In the genomic region with DNA sequence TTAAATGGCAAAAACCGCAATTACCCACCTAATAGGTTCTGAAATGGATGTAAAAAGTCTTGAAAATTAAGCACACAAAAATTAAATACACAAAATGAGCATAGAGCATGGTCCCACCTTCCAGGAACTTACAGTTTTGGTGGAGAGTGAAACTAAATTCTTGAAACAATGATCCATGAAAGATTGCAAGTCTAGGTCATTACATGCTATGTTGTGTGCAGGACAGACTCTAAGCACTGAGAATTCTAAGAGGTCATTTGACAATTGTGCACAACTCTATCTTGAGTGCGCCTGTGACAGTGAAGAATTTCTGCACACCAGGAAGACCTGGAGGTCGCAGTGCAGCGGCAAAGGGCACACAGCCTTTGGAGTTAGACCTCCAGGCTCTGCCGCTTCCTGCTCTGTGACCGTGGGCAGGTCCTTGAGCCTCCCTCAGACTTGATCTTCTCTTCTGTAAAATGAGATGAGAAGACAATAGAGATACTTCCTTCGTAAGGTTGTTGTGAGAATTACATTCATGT, we compare ENCODE assay signal across 16 cellular contexts.
"Had no signal": no experiment of that assay in that cellular context is flagged by ENCODE, and none has a peak within 500 bp of the region (broad histone marks: within the 10 kb centered on the region; RNA-seq: fewer than 3 reads in every experiment).

No MANE protein-coding gene starts in this region.

- H3K4me3 Mint-ChIP-seq: activated B cell treated with CpG ODN at 0.5 μM for 24 hours; activated CD4-positive, alpha-beta T cell treated with anti-CD3 and anti-CD28 coated beads, Interleukin-2, amount 10 ng/mL, durations not matched to agents 7 days and 5 days; activated naive CD8-positive, alpha-beta T cell treated with anti-CD3 and anti-CD28 coated beads for 36 hours; activated T-helper 1 cell treated with anti-CD3 and anti-CD28 coated beads, Interleukin-12 subunit alpha, Interleukin-12 subunit beta, Interleukin-2, Interleukin-4 antibody, amounts not matched to agents 30 ng/mL and 10 ng/mL and 1 ng/mL, durations not matched to agents 14 hours and 24 hours and 36 hours; dendritic cell treated with granulocyte-macrophage colony-stimulating factor and Interleukin-4, amounts not matched to agents 40 ng/mL and 50 ng/mL, for 4 days; stimulated activated naive CD8-positive, alpha-beta T cell treated with anti-CD3 and anti-CD28 coated beads, Interleukin-15, Interleukin-2, amounts not matched to agents 100 ng/mL and 50 ng/mL, for 24 hours; T-helper 17 cell had no signal

- H3K36me3 ChIP-seq: brain microvascular endothelial cell, left lung, upper lobe of right lung had no signal

- H3K27me3 Mint-ChIP-seq: progenitor cell of endocrine pancreas had no signal

- H3K4me3 ChIP-seq: left lung, smooth muscle cell, testis, upper lobe of right lung had no signal

- H3K4me2 ChIP-seq: smooth muscle cell had no signal

- H3K4me1 ChIP-seq: left lung, testis had no signal

- H3K27ac ChIP-seq: brain microvascular endothelial cell, left lung, testis, upper lobe of right lung had no signal

- DNase-seq: activated B cell treated with CpG ODN at 0.5 μM for 24 hours; activated CD4-positive, alpha-beta T cell treated with anti-CD3 and anti-CD28 coated beads, Interleukin-2, amount 10 ng/mL, durations not matched to agents 7 days and 5 days; activated naive CD8-positive, alpha-beta T cell treated with anti-CD3 and anti-CD28 coated beads for 36 hours; brain microvascular endothelial cell; effector memory CD4-positive, alpha-beta T cell; left lung; naive B cell; right cardiac atrium; T-helper 17 cell; testis; upper lobe of right lung had no signal

- H3K36me3 Mint-ChIP-seq: activated naive CD8-positive, alpha-beta T cell treated with anti-CD3 and anti-CD28 coated beads for 36 hours; naive B cell had no signal

- H3K27me3 ChIP-seq: brain microvascular endothelial cell, left lung, testis, upper lobe of right lung had no signal

- H3K27ac Mint-ChIP-seq: activated B cell treated with CpG ODN at 0.5 μM for 24 hours; activated CD4-positive, alpha-beta T cell treated with anti-CD3 and anti-CD28 coated beads, Interleukin-2, amount 10 ng/mL, durations not matched to agents 7 days and 5 days; activated naive CD8-positive, alpha-beta T cell treated with anti-CD3 and anti-CD28 coated beads for 36 hours; activated T-helper 1 cell treated with anti-CD3 and anti-CD28 coated beads, Interleukin-12 subunit alpha, Interleukin-12 subunit beta, Interleukin-2, Interleukin-4 antibody, amounts not matched to agents 30 ng/mL and 10 ng/mL and 1 ng/mL, durations not matched to agents 14 hours and 24 hours and 36 hours; dendritic cell treated with granulocyte-macrophage colony-stimulating factor and Interleukin-4, amounts not matched to agents 40 ng/mL and 50 ng/mL, for 4 days; naive B cell; progenitor cell of endocrine pancreas; stimulated activated naive CD8-positive, alpha-beta T cell treated with anti-CD3 and anti-CD28 coated beads, Interleukin-15, Interleukin-2, amounts not matched to agents 100 ng/mL and 50 ng/mL, for 24 hours; T-helper 17 cell had no signal

- H3K9me3 Mint-ChIP-seq: activated B cell treated with CpG ODN at 0.5 μM for 24 hours; activated CD4-positive, alpha-beta T cell treated with anti-CD3 and anti-CD28 coated beads, Interleukin-2, amount 10 ng/mL, durations not matched to agents 7 days and 5 days; activated naive CD8-positive, alpha-beta T cell treated with anti-CD3 and anti-CD28 coated beads for 36 hours; activated T-helper 1 cell treated with anti-CD3 and anti-CD28 coated beads, Interleukin-12 subunit alpha, Interleukin-12 subunit beta, Interleukin-2, Interleukin-4 antibody, amounts not matched to agents 30 ng/mL and 10 ng/mL and 1 ng/mL, durations not matched to agents 14 hours and 24 hours and 36 hours; dendritic cell treated with granulocyte-macrophage colony-stimulating factor and Interleukin-4, amounts not matched to agents 40 ng/mL and 50 ng/mL, for 4 days; naive B cell; stimulated activated naive CD8-positive, alpha-beta T cell treated with anti-CD3 and anti-CD28 coated beads, Interleukin-15, Interleukin-2, amounts not matched to agents 100 ng/mL and 50 ng/mL, for 24 hours had no signal

- H3K4me1 Mint-ChIP-seq: activated B cell treated with CpG ODN at 0.5 μM for 24 hours; activated CD4-positive, alpha-beta T cell treated with anti-CD3 and anti-CD28 coated beads, Interleukin-2, amount 10 ng/mL, durations not matched to agents 7 days and 5 days; activated naive CD8-positive, alpha-beta T cell treated with anti-CD3 and anti-CD28 coated beads for 36 hours; naive B cell had no signal

- ATAC-seq: T-helper 17 cell, upper lobe of right lung had no signal

- H3K9me3 ChIP-seq: left lung, testis, upper lobe of right lung had no signal
